8 cellular contexts compared by ENCODE assay signal in the genomic region with DNA sequence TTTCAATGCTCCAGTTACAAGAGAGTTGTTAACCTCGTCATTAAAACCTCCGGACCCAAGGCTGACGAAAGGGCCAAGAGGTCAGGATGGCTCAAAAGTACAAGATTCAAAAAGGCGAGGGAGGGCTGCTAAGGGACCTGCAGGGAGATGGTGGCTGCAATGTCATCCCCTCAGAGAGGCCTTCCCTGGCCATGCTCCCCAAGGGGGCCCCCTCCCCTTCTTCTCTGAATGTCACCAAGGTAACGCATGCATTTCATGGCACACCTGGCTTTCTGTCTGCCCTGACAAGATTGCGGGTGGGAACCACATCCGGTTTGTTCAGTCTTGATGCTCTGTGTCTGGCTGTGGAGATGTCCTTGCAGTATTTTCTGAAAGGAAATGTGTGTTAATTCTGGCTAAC.
DNase-seq lines count a peak whose midpoint lies in the region; ATAC-seq lines count a peak whose summit lies in the region.

No MANE protein-coding gene starts in this region.

- DNase-seq in NCI-H1092 treated with DMSO at 0.1 percent for 48 hours (lab: John Stamatoyannopoulos, UW) (peak; percentile 20), NCI-H1092 (lab: John Stamatoyannopoulos, UW) (no peak), KBM-7 (peak; percentile 37), NCI-H510A treated with DMSO at 0.1 percent for 48 hours (lab: John Stamatoyannopoulos, UW) (no peak), NOMO-1 treated with dmso at 0.1 percent for 144 hours (lab: John Stamatoyannopoulos, UW; ENCODE audit: unreplicated experiment) (no peak)
- peak; percentile 75 for DNase-seq in activated CD8-positive, alpha-beta memory T cell treated with anti-CD3 and anti-CD28 coated beads for 24 hours
- no peak for DNase-seq in natural killer cell treated with Interleukin-12 subunit alpha and Interleukin-12 subunit beta and Interleukin-15 and Interleukin-18, amount 100 ng/mL, for 72 hours (ENCODE audit: low spot score)

- in situ Hi-C loops in KBM-7 (cut with MboI; ENCODE audit: low pct_unique_long_range_greater_than_20kb, low sequenced_read_pairs) = no loop called here

- no peaks in the 10 kb centered on the region for H3K36me3 Mint-ChIP-seq in natural killer cell treated with Interleukin-12 subunit alpha and Interleukin-12 subunit beta and Interleukin-15 and Interleukin-18, amount 100 ng/mL, for 72 hours

- ATAC-seq in natural killer cell treated with Interleukin-12 subunit alpha and Interleukin-12 subunit beta and Interleukin-15 and Interleukin-18, amount 100 ng/mL, for 72 hours = peak; percentile 53 to 61
- ATAC-seq in GM19463 (IDR thresholded peaks at IDR 0.05; ENCODE audit: unreplicated experiment) = no peak

- H3K4me1 Mint-ChIP-seq in natural killer cell treated with Interleukin-12 subunit alpha and Interleukin-12 subunit beta and Interleukin-15 and Interleukin-18, amount 100 ng/mL, for 72 hours (ENCODE audit: low read depth in 2 of 2) = peaks cover 16 to 19% of the 10 kb centered on the region in 2 donors

- H3K9me3 Mint-ChIP-seq in natural killer cell treated with Interleukin-12 subunit alpha and Interleukin-12 subunit beta and Interleukin-15 and Interleukin-18, amount 100 ng/mL, for 72 hours = no peaks in the 10 kb centered on the region

- H3K27ac Mint-ChIP-seq in natural killer cell treated with Interleukin-12 subunit alpha and Interleukin-12 subunit beta and Interleukin-15 and Interleukin-18, amount 100 ng/mL, for 72 hours = peak overlapping the region; percentile 59 to 71

- H3K4me3 Mint-ChIP-seq in natural killer cell treated with Interleukin-12 subunit alpha and Interleukin-12 subunit beta and Interleukin-15 and Interleukin-18, amount 100 ng/mL, for 72 hours = peak overlapping the region; percentile 74

- H3K27me3 Mint-ChIP-seq in natural killer cell treated with Interleukin-12 subunit alpha and Interleukin-12 subunit beta and Interleukin-15 and Interleukin-18, amount 100 ng/mL, for 72 hours = peaks cover 8 to 16% of the 10 kb centered on the region in 2 donors

Comparison
In these comparisons a context has a peak if more than half of its experiments do, and no peak if none do; other contexts are left out.
1. DNase-seq: peak in NCI-H1092 treated with DMSO at 0.1 percent for 48 hours (single experiment), KBM-7 (single experiment) and activated CD8-positive, alpha-beta memory T cell treated with anti-CD3 and anti-CD28 coated beads for 24 hours (single experiment); none in NCI-H1092 (single experiment), natural killer cell treated with Interleukin-12 subunit alpha and Interleukin-12 subunit beta and Interleukin-15 and Interleukin-18, amount 100 ng/mL, for 72 hours (single experiment), NCI-H510A treated with DMSO at 0.1 percent for 48 hours (single experiment) and NOMO-1 treated with dmso at 0.1 percent for 144 hours (single experiment).